Comparison of ENCODE assay signal across 15 cellular contexts in the genomic region with DNA sequence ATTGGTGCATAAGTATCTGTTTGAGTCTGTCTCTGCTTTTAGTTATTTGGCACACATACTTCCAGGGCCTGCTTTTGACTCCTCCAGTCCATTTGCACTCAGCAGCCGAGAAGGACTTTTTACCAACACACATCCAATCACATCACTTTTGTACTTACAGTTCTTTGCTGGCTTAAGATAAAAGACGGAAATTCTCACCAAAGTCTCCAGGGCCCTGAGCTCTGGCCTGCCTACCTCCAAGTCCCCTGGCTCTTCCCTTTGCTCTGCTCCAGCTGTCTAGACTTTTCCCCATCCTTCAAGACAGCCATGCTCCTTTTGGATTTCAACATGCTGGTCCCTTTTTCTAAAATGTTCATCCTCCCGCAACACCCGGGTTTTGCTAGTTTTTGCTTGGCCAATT. TPM values are rescaled to one million over a fixed set of nuclear protein-coding genes. Genes with fewer than 3 reads are reported as not detected.
A peak's percentile ranks its signal among the peaks of the same experiment; 100 is the strongest.
DNase-seq lines count a peak whose midpoint lies in the region; ATAC-seq and TF ChIP-seq lines count a peak whose summit lies in the region.
"Had no signal": no experiment of that assay in that cellular context is flagged by ENCODE, and none has a peak within 500 bp of the region (broad histone marks: within the 10 kb centered on the region; RNA-seq: fewer than 3 reads in every experiment).

No MANE protein-coding gene starts in this region.

- CTCF ChIA-PET in CD4-positive, alpha-beta memory T cell (lab: Charles Lee; ENCODE audit: partially characterized antibody), result interaction anchor here (2.0 to 5.3 kb wide), 3 partner anchors 8 to 191 kb away, joined by 8 to 22 read pairs (median 9); no protein-coding TSS in a partner anchor

- 69% methylated on average over 4 of the region's 4 CpGs for WGBS in esophagus muscularis mucosa

- no peaks in the 10 kb centered on the region for H3K36me3 ChIP-seq in CD4-positive, alpha-beta memory T cell (ENCODE audit: insufficient read depth, low read length)
- H3K36me3 ChIP-seq in esophagus muscularis mucosa, result peaks cover 0 to 2% (median 0%) of the 10 kb centered on the region in 4 donors
- no peaks in the 10 kb centered on the region for H3K36me3 ChIP-seq in gastrocnemius medialis
- H3K36me3 ChIP-seq: BLaER1 treated with 17β-estradiol and CSF1 and Interleukin-3, amounts not matched to agents 10 nM and 100 nM had no signal

- POLR2A ChIA-PET in CD4-positive, alpha-beta memory T cell (lab: Charles Lee; ENCODE audit: partially characterized antibody), result interaction anchor here (1.0 to 5.0 kb wide), 2 partner anchors 159 to 361 kb away, joined by 3 to 92 read pairs; partner anchors contain the start of gene PAXBP1

- no peak for ATAC-seq in gastrocnemius medialis
- ATAC-seq: PC-3 had no signal

- no peaks in the 10 kb centered on the region for H3K9me3 ChIP-seq in CD4-positive, alpha-beta memory T cell (ENCODE audit: control insufficient read depth in 1 of 2, low read length in 2 of 2)
- H3K9me3 ChIP-seq in esophagus muscularis mucosa, result no peaks in the 10 kb centered on the region
- no peaks in the 10 kb centered on the region for H3K9me3 ChIP-seq in gastrocnemius medialis
- H3K9me3 ChIP-seq: BLaER1 treated with 17β-estradiol and CSF1 and Interleukin-3, amounts not matched to agents 10 nM and 100 nM had no signal

- peak overlapping the region in 6 of 7 donors; percentile 35 to 98 (median 97) for H3K27ac Mint-ChIP-seq in CD4-positive, alpha-beta memory T cell
- H3K27ac Mint-ChIP-seq: mesothelial cell of epicardium had no signal

- H3K27me3 ChIP-seq in CD4-positive, alpha-beta memory T cell (ENCODE audit: insufficient read depth, low read length), result no peaks in the 10 kb centered on the region
- no peaks in the 10 kb centered on the region for H3K27me3 ChIP-seq in esophagus muscularis mucosa
- H3K27me3 ChIP-seq in gastrocnemius medialis, result no peaks in the 10 kb centered on the region

- TF ChIP-seq POLR2A in esophagus muscularis mucosa (IDR thresholded peaks at IDR 0.05; ENCODE audit: low read depth), result no peak
- TF ChIP-seq POLR2A in gastrocnemius medialis (IDR thresholded peaks at IDR 0.05), result no peak

- no peaks in the 10 kb centered on the region for H3K27me3 Mint-ChIP-seq in CD4-positive, alpha-beta memory T cell

- intact Hi-C loops in CD4-positive, alpha-beta memory T cell (cut with micrococcal nuclease), result loop anchor here (5.0 kb wide), 2 partner anchors 317 to 362 kb away; partner anchors contain the start of genes PAXBP1 and SYNJ1
- intact Hi-C loops in esophagus muscularis mucosa (cut with DNase I), result no loop called here
- intact Hi-C loops in gastrocnemius medialis (cut with DNase I; ENCODE audit: low total_unique reads), result loop anchor here (5.0 kb wide), 2 partner anchors 112 to 202 kb away; partner anchors contain the start of gene CFAP298

- peaks cover 21 to 62% (median 35%) of the 10 kb centered on the region in 4 donors for H3K4me1 Mint-ChIP-seq in CD4-positive, alpha-beta memory T cell

- in situ Hi-C loops in gastrocnemius medialis (cut with MboI; ENCODE audit: low sequenced_read_pairs in 4 of 4), result no loop called here

- H3K4me3 ChIP-seq in CD4-positive, alpha-beta memory T cell (ENCODE audit: low read length in 2 of 2), result no peak overlapping the region
- no peak overlapping the region for H3K4me3 ChIP-seq in esophagus muscularis mucosa
- no peak overlapping the region for H3K4me3 ChIP-seq in gastrocnemius medialis
- H3K4me3 ChIP-seq: BLaER1 treated with 17β-estradiol and CSF1 and Interleukin-3, amounts not matched to agents 10 nM and 100 nM had no signal

- peaks cover 34% of the 10 kb centered on the region for H3K4me1 ChIP-seq in CD4-positive, alpha-beta memory T cell (ENCODE audit: insufficient read depth, low read length)
- H3K4me1 ChIP-seq in esophagus muscularis mucosa, result peaks cover 20 to 51% (median 47%) of the 10 kb centered on the region in 4 donors
- H3K4me1 ChIP-seq in gastrocnemius medialis, result peaks cover 0 to 9% of the 10 kb centered on the region in 2 donors

- peak overlapping the region in 7 of 8 donors; percentile 17 to 98 (median 51) for H3K4me3 Mint-ChIP-seq in CD4-positive, alpha-beta memory T cell

- H3K27ac ChIP-seq in 22Rv1, result peak overlapping the region; percentile 86; the same call in 1 of the 2 replicates
- H3K27ac ChIP-seq in CD4-positive, alpha-beta memory T cell (ENCODE audit: low read depth, low read length), result no peak overlapping the region
- H3K27ac ChIP-seq in esophagus muscularis mucosa (replicated peaks in 1 of 4), result peak overlapping the region; percentile 98 to 100 (median 99)
- peak overlapping the region; percentile 85 to 96 (median 94) for H3K27ac ChIP-seq in gastrocnemius medialis
- H3K27ac ChIP-seq: BLaER1 treated with 17β-estradiol and CSF1 and Interleukin-3, amounts not matched to agents 10 nM and 100 nM had no signal

- TF ChIP-seq EP300 in esophagus muscularis mucosa (IDR thresholded peaks at IDR 0.05), result no peak

- TF ChIP-seq CTCF in 22Rv1 (IDR thresholded peaks at IDR 0.05), result no peak
- no peak for TF ChIP-seq CTCF in esophagus muscularis mucosa (IDR thresholded peaks at IDR 0.05)
- TF ChIP-seq CTCF in gastrocnemius medialis (IDR thresholded peaks at IDR 0.05 in 4 of 5, conservative IDR thresholded peaks at IDR 0.05 in 1 of 5), result no peak

- no peak for DNase-seq in CD4-positive, alpha-beta memory T cell
- no peak for DNase-seq in esophagus muscularis mucosa (ENCODE audit: extremely low spot score)
- no peak for DNase-seq in gastrocnemius medialis
- DNase-seq in NCI-H2029 (lab: John Stamatoyannopoulos, UW), result no peak
- no peak for DNase-seq in GM19238 (ENCODE audit: insufficient read length, low spot score)
- no peak for DNase-seq in islet precursor cell
- DNase-seq: activated naive CD4-positive, alpha-beta T cell treated with anti-CD3 and anti-CD28 coated beads, Interleukin-2, amount 50 U/mL, for 16 hours; central memory CD4-positive, alpha-beta T cell; NCI-H187; NCI-H510A; PC-3 had no signal

- H3K36me3 Mint-ChIP-seq in CD4-positive, alpha-beta memory T cell, result peaks cover 0 to 11% of the 10 kb centered on the region in 2 donors
- H3K36me3 Mint-ChIP-seq: mesothelial cell of epicardium had no signal

- no peaks in the 10 kb centered on the region for H3K9me3 Mint-ChIP-seq in CD4-positive, alpha-beta memory T cell
- H3K9me3 Mint-ChIP-seq: mesothelial cell of epicardium had no signal

RNA-seq across cellular contexts. Expression of gene EVA1C, which starts 2.2 kb away (rescaled TPM):
- total RNA-seq in CD4-positive, alpha-beta memory T cell, result 10 to 100 TPM; 17.1 to 17.2 TPM
- 10 to 100 TPM; 17.2 to 23.9 TPM for polyA plus RNA-seq in CD4-positive, alpha-beta memory T cell
- total RNA-seq in esophagus muscularis mucosa (10 to 100 TPM; 49.8 to 86.6 (median 64.6) TPM), gastrocnemius medialis (10 to 100 TPM in 2 of 4 donors, 1 to 10 TPM in 2; 9.2 to 15.8 (median 12.1) TPM)
- total RNA-seq: HT1080 had no signal

RNA-seq across cellular contexts. Expression of gene URB1, which starts 17.5 kb away (rescaled TPM):
- 10 to 100 TPM; 13.9 to 15.2 TPM for total RNA-seq in CD4-positive, alpha-beta memory T cell
- 1 to 10 TPM in 1 of 2 donors, under 1 TPM in 1; 0.55 to 3.3 TPM for polyA plus RNA-seq in CD4-positive, alpha-beta memory T cell
- 10 to 100 TPM; 14.1 to 31.0 (median 22.4) TPM for total RNA-seq in esophagus muscularis mucosa
- 10 to 100 TPM; 13.7 to 17.7 (median 15.2) TPM for total RNA-seq in gastrocnemius medialis
